ENCODE assay signal across 17 cellular contexts in genomic region chr3:160049038-160049437, GRCh38.
DNase-seq lines count a peak whose midpoint lies in the region; ATAC-seq and TF ChIP-seq lines count a peak whose summit lies in the region.
"Had no signal": no experiment of that assay in that cellular context is flagged by ENCODE, and none has a peak within 500 bp of the region (broad histone marks: within the 10 kb centered on the region; RNA-seq: fewer than 3 reads in every experiment).

No MANE protein-coding gene starts in this region.

- H3K9me2 ChIP-seq in SK-N-SH = no peaks in the 10 kb centered on the region

- H3K79me2 ChIP-seq in SK-N-SH (ENCODE audit: insufficient read depth) (no peaks in the 10 kb centered on the region), neural progenitor cell (ENCODE audit: low read depth) (no peaks in the 10 kb centered on the region)

- H3K36me3 ChIP-seq in SK-N-SH (replicated peaks in 1 of 2; ENCODE audit: control insufficient read depth in 1 of 2, insufficient read depth in 2 of 2, low read length in 1 of 2) (no peaks in the 10 kb centered on the region), body of pancreas (replicated peaks in 1 of 2; ENCODE audit: insufficient read depth in 1 of 2, low read depth in 2 of 2) (no peaks in the 10 kb centered on the region), neural progenitor cell (no peaks in the 10 kb centered on the region)
- H3K36me3 ChIP-seq: BLaER1 had no signal

- ATAC-seq in SK-N-SH treated with all-trans-retinoic acid at 6 μM for 48 hours = peak; percentile 17
- ATAC-seq in body of pancreas = peak; percentile 42
- ATAC-seq in GM19023 (IDR thresholded peaks at IDR 0.05; ENCODE audit: unreplicated experiment) = no peak
- no peak for ATAC-seq in HG02678 (IDR thresholded peaks at IDR 0.05; ENCODE audit: unreplicated experiment)
- ATAC-seq: HCT116 had no signal

- no peak overlapping the region for H3K9ac ChIP-seq in SK-N-SH
- H3K9ac ChIP-seq in neural progenitor cell = no peak overlapping the region
- H3K9ac ChIP-seq: BLaER1, GM23248 had no signal

- intact Hi-C loops in body of pancreas (cut with DNase I) = no loop called here

- TF ChIP-seq RAD21 in SK-N-SH (IDR thresholded peaks at IDR 0.05; ENCODE audit: low read length) = no peak

- H3K9me3 Mint-ChIP-seq in neural progenitor cell = no peaks in the 10 kb centered on the region
- no peaks in the 10 kb centered on the region for H3K9me3 Mint-ChIP-seq in type B pancreatic cell
- H3K9me3 Mint-ChIP-seq: CD4-positive, alpha-beta T cell had no signal

- H3K27me3 ChIP-seq in SK-N-SH (ENCODE audit: insufficient read depth) = no peaks in the 10 kb centered on the region
- H3K27me3 ChIP-seq in body of pancreas = no peaks in the 10 kb centered on the region
- no peaks in the 10 kb centered on the region for H3K27me3 ChIP-seq in neural progenitor cell
- H3K27me3 ChIP-seq: BLaER1 had no signal

- H3K4me3 Mint-ChIP-seq in neural progenitor cell = no peak overlapping the region
- no peak overlapping the region for H3K4me3 Mint-ChIP-seq in type B pancreatic cell
- H3K4me3 Mint-ChIP-seq: CD4-positive, alpha-beta T cell had no signal

- CTCF ChIA-PET in SK-N-SH (lab: Yijun Ruan, JAX) = interaction anchor here (0.8 to 2.6 kb wide), 6 partner anchors 16 to 785 kb away, joined by 3 to 16 read pairs (median 4); no protein-coding TSS in a partner anchor

- H2AFZ ChIP-seq in SK-N-SH (ENCODE audit: low read depth) (no peak overlapping the region), neural progenitor cell (replicated peaks) (peak overlapping the region; percentile 32)
- H2AFZ ChIP-seq: GM23248 had no signal

- H3K4me3 ChIP-seq in SK-N-SH (ENCODE audit: low read depth in 2 of 2, low read length in 1 of 2) (no peak overlapping the region), body of pancreas (no peak overlapping the region), neural progenitor cell (no peak overlapping the region)
- H3K4me3 ChIP-seq: BLaER1, GM23248 had no signal

- no peak for TF ChIP-seq POLR2A in body of pancreas (IDR thresholded peaks at IDR 0.05)

- H3F3A ChIP-seq in SK-N-SH (replicated peaks; ENCODE audit: insufficient read depth) (no peaks in the 10 kb centered on the region), neural progenitor cell (ENCODE audit: low read depth) (no peaks in the 10 kb centered on the region)

- no peak overlapping the region for H3K4me2 ChIP-seq in SK-N-SH
- H3K4me2 ChIP-seq in neural progenitor cell = no peak overlapping the region
- H3K4me2 ChIP-seq: BLaER1 had no signal

- H4K20me1 ChIP-seq in SK-N-SH (ENCODE audit: insufficient read depth) (no peaks in the 10 kb centered on the region), neural progenitor cell (ENCODE audit: low read depth) (no peaks in the 10 kb centered on the region)
- H4K20me1 ChIP-seq: BLaER1 had no signal

- peak overlapping the region in 1 of 2 experiments; percentile 53; a peak in 2 of 4 replicates for H3K27ac ChIP-seq in SK-N-SH (ENCODE audit: low read depth in 2 of 2, low read length in 1 of 2)
- H3K27ac ChIP-seq in body of pancreas = no peak overlapping the region
- H3K27ac ChIP-seq in neural progenitor cell = no peak overlapping the region
- H3K27ac ChIP-seq: BLaER1, GM23248 had no signal

- H3K4me1 Mint-ChIP-seq in neural progenitor cell (no peaks in the 10 kb centered on the region), type B pancreatic cell (ENCODE audit: unreplicated experiment) (peaks cover 10% of the 10 kb centered on the region)

- no peak for DNase-seq in SK-N-SH
- peak in 2 of 4 donors; percentile 5 to 12 for DNase-seq in body of pancreas
- DNase-seq in neural progenitor cell (ENCODE audit: low spot score) = no peak
- DNase-seq in type B pancreatic cell (ENCODE audit: extremely low spot score, unreplicated experiment) = no peak
- DNase-seq in midbrain (lab: John Stamatoyannopoulos, UW) = no peak
- DNase-seq: 8988T; AML-193; Calu3; CD4-positive, alpha-beta T cell; DMS 273 treated with DMSO at 0.1 percent for 48 hours; GM23248; IMR-90 had no signal

- no peak for TF ChIP-seq CTCF in SK-N-SH (IDR thresholded peaks at IDR 0.05)
- no peak for TF ChIP-seq CTCF in body of pancreas (IDR thresholded peaks at IDR 0.05)
- no peak for TF ChIP-seq CTCF in neural progenitor cell (IDR thresholded peaks at IDR 0.05)
- TF ChIP-seq CTCF in type B pancreatic cell (conservative IDR thresholded peaks at IDR 0.05) = no peak

- H3K27me3 Mint-ChIP-seq in neural progenitor cell (ENCODE audit: insufficient read depth, low read depth) (peaks cover 15% of the 10 kb centered on the region), type B pancreatic cell (no peaks in the 10 kb centered on the region)

- POLR2A ChIA-PET in SK-N-SH (lab: Yijun Ruan, JAX) = interaction anchor here (0.6 to 0.7 kb wide), 2 partner anchors 10 to 797 kb away, joined by 3 read pairs; no protein-coding TSS in a partner anchor

- H3K4me1 ChIP-seq in SK-N-SH (ENCODE audit: control insufficient read depth in 1 of 2, insufficient read depth in 2 of 2, low read depth in 1 of 2, low read length in 1 of 2) (peaks cover 0 to 17% of the 10 kb centered on the region in 2 experiments; a peak in 2 of 4 replicates), body of pancreas (peaks cover 25% of the 10 kb centered on the region), neural progenitor cell (peaks cover 7% of the 10 kb centered on the region)
- H3K4me1 ChIP-seq: BLaER1 had no signal

- 59% methylated on average over 2 of the region's 2 CpGs for WGBS in SK-N-SH (ENCODE audit: low lambda C conversion rate)
- WGBS in body of pancreas, 2 donors = 29 to 42% methylated on average over 2 of the region's 2 CpGs

- H3K9me3 ChIP-seq in SK-N-SH (no peaks in the 10 kb centered on the region), body of pancreas (no peaks in the 10 kb centered on the region), neural progenitor cell (ENCODE audit: low read depth) (no peaks in the 10 kb centered on the region)
- H3K9me3 ChIP-seq: BLaER1 had no signal

- H3K27ac Mint-ChIP-seq in neural progenitor cell (no peak overlapping the region), type B pancreatic cell (no peak overlapping the region)
- H3K27ac Mint-ChIP-seq: CD4-positive, alpha-beta T cell had no signal

- H3K36me3 Mint-ChIP-seq in neural progenitor cell (no peaks in the 10 kb centered on the region), type B pancreatic cell (no peaks in the 10 kb centered on the region)

- TF ChIP-seq EP300 in SK-N-SH (IDR thresholded peaks at IDR 0.05; ENCODE audit: borderline replicate concordance in 1 of 2, low read depth in 1 of 2, low read length in 1 of 2) = no peak

TF ChIP-seq in SK-N-SH treated with all-trans-retinoic acid at 6 μM for 48 hours, 23 proteins besides CTCF, POLR2A, EP300 and RAD21:
- no peak for TF ChIP-seq ZFP30 (CRISPR knock-in tag; IDR thresholded peaks at IDR 0.05)

TF ChIP-seq in SK-N-SH, 30 proteins besides CTCF, POLR2A, EP300 and RAD21 (continues in another document):
- TF ChIP-seq, protein P1, sequence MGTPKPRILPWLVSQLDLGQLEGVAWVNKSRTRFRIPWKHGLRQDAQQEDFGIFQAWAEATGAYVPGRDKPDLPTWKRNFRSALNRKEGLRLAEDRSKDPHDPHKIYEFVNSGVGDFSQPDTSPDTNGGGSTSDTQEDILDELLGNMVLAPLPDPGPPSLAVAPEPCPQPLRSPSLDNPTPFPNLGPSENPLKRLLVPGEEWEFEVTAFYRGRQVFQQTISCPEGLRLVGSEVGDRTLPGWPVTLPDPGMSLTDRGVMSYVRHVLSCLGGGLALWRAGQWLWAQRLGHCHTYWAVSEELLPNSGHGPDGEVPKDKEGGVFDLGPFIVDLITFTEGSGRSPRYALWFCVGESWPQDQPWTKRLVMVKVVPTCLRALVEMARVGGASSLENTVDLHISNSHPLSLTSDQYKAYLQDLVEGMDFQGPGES (IDR thresholded peaks at IDR 0.05; ENCODE audit: low read depth, low read length) = no peak
- TF ChIP-seq TEAD4 (IDR thresholded peaks at IDR 0.05; ENCODE audit: borderline replicate concordance, insufficient read depth) (no peak), RCOR1 (IDR thresholded peaks at IDR 0.05; ENCODE audit: low read length) (no peak), RXRA (IDR thresholded peaks at IDR 0.05; ENCODE audit: borderline replicate concordance, low read depth) (no peak), POLR2AphosphoS5 (IDR thresholded peaks at IDR 0.05; ENCODE audit: low read depth, low read length) (no peak), MAX (IDR thresholded peaks at IDR 0.05; ENCODE audit: low read depth) (no peak), REST (IDR thresholded peaks at IDR 0.05; ENCODE audit: low read depth, low read length) (no peak), JUND (IDR thresholded peaks at IDR 0.05) (no peak), GABPA (IDR thresholded peaks at IDR 0.05; ENCODE audit: low read depth) (no peak)

Comparison
In these comparisons a context has a peak if more than half of its experiments do, and no peak if none do; other contexts are left out.
1. ATAC-seq: peak in SK-N-SH treated with all-trans-retinoic acid at 6 μM for 48 hours (single experiment) and body of pancreas (single experiment); none in GM19023 (single experiment) and HG02678 (single experiment).